Comparison of ENCODE assay signal across 20 cellular contexts in the genomic region with DNA sequence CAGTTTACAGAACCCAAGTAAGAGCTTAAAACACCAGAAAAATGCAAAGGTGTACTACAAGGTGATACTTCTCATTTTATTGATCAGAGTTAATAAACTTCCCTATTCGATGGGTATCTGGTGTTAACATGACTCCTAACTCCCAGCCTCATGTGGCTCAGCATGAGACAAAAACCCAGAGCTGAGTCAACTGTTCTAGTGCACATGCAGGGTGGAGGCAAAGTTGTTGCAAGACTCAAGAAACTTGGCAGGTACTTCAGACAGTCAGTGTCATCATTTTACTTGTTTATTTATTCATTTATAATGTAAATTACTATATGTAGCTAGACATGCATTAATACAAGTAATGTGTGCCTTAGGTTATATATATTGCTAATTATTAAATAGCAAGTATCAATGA.
DNase-seq lines count a peak whose midpoint lies in the region; ATAC-seq, FAIRE-seq and TF ChIP-seq lines count a peak whose summit lies in the region.
"Had no signal": no experiment of that assay in that cellular context is flagged by ENCODE, and none has a peak within 500 bp of the region (broad histone marks: within the 10 kb centered on the region; RNA-seq: fewer than 3 reads in every experiment).

No MANE protein-coding gene starts in this region.

- H3K27ac ChIP-seq in adrenal gland, result no peak overlapping the region

- ATAC-seq in GM18867 (IDR thresholded peaks at IDR 0.05; ENCODE audit: unreplicated experiment) (no peak), GM18868 (IDR thresholded peaks at IDR 0.05; ENCODE audit: unreplicated experiment) (no peak)

- no peaks in the 10 kb centered on the region for H3K9me3 ChIP-seq in adrenal gland (replicated peaks in 1 of 3)
- H3K9me3 ChIP-seq: HAP-1 had no signal

- TF ChIP-seq CTCF in AG10803 (conservative IDR thresholded peaks at IDR 0.05; ENCODE audit: low read length) (no peak), bronchial epithelial cell (IDR thresholded peaks at IDR 0.05; ENCODE audit: insufficient read depth, low read length, severe bottlenecking) (no peak), adrenal gland (IDR thresholded peaks at IDR 0.05) (no peak)

- 40 to 64% (median 46%) methylated on average over 1 of the region's 1 CpG for WGBS in adrenal gland, 4 donors

- H3K27me3 ChIP-seq in bronchial epithelial cell (ENCODE audit: control insufficient read depth, insufficient read depth, low read length) (no peaks in the 10 kb centered on the region), adrenal gland (no peaks in the 10 kb centered on the region)

- TF ChIP-seq POLR2A in adrenal gland (IDR thresholded peaks at IDR 0.05), result no peak

- intact Hi-C loops in adrenal gland (cut with DNase I), result no loop called here

- H3K4me1 ChIP-seq in adrenal gland (replicated peaks in 1 of 2), result peaks cover 6% of the 10 kb centered on the region in 2 donors
- H3K4me1 ChIP-seq: HAP-1 had no signal

- no peaks in the 10 kb centered on the region for H3K36me3 ChIP-seq in bronchial epithelial cell (ENCODE audit: control insufficient read depth, insufficient read depth, low read length)
- no peaks in the 10 kb centered on the region for H3K36me3 ChIP-seq in adrenal gland (replicated peaks in 1 of 2)
- H3K36me3 ChIP-seq: HAP-1 had no signal

- DNase-seq in AG10803 (ENCODE audit: low read depth) (peak; percentile 70), LHCN-M2 (ENCODE audit: low read depth) (peak; percentile 75), bronchial epithelial cell (ENCODE audit: low read depth) (peak; percentile 90), iris pigment epithelial cell (ENCODE audit: low read depth) (peak; percentile 94), adrenal gland (no peak)
- no peak for DNase-seq in stimulated activated CD4-positive, alpha-beta T cell treated with anti-CD3 and anti-CD28 coated beads, Interleukin-1b, Interleukin-23, amount 100 ng/mL, for 48 hours
- DNase-seq: activated CD4-positive, alpha-beta T cell treated with anti-CD3 and anti-CD28 coated beads, Interleukin-2, amount 50 U/mL, for 4 hours; activated T-cell treated with anti-CD3 and anti-CD28 coated beads, Interleukin-2, amount 50 U/mL, for 1 hour; Calu3; caudate nucleus; effector memory CD4-positive, alpha-beta T cell; NCI-H2029 treated with DMSO at 0.1 percent for 48 hours; NCI-H510A treated with DMSO at 0.1 percent for 48 hours; nephron progenitor cell; retina; stimulated activated CD4-positive, alpha-beta T cell treated with anti-CD3 and anti-CD28 coated beads, Interleukin-2, amount 100 ng/mL, for 48 hours had no signal

- peak; percentile 47 for FAIRE-seq in bronchial epithelial cell (lab: Jason Lieb, UNC)
- FAIRE-seq: TTC549 had no signal

- no peak overlapping the region for H3K4me3 ChIP-seq in AG10803 (ENCODE audit: low read length)
- H3K4me3 ChIP-seq in bronchial epithelial cell (ENCODE audit: low read depth, low read length), result no peak overlapping the region
- no peak overlapping the region for H3K4me3 ChIP-seq in adrenal gland
- H3K4me3 ChIP-seq: HAP-1 had no signal

Comparison
In these comparisons a context has a peak if more than half of its experiments do, and no peak if none do; other contexts are left out.
1. DNase-seq: peak in AG10803 (single experiment), LHCN-M2 (single experiment), bronchial epithelial cell (single experiment) and iris pigment epithelial cell (single experiment); none in stimulated activated CD4-positive, alpha-beta T cell treated with anti-CD3 and anti-CD28 coated beads, Interleukin-1b, Interleukin-23, amount 100 ng/mL, for 48 hours (single experiment) and adrenal gland (0 of 7).